In genomic region chr18:76558881-76559667, GRCh38 we compare ENCODE assay signal across 1 cellular context.
TF ChIP-seq lines count a peak whose summit lies in the region.

No MANE protein-coding gene starts in this region.

TF ChIP-seq in IMR-90, 13 proteins besides CTCF, POLR2A, EP300 and RAD21:
- no peak for TF ChIP-seq CEBPB (IDR thresholded peaks at IDR 0.05; ENCODE audit: low read depth, low read length)
- TF ChIP-seq MAFK (IDR thresholded peaks at IDR 0.05; ENCODE audit: low read depth, low read length), result no peak
- TF ChIP-seq USF2 (IDR thresholded peaks at IDR 0.05; ENCODE audit: low read depth, low read length), result no peak
- TF ChIP-seq BHLHE40 (IDR thresholded peaks at IDR 0.05; ENCODE audit: low read depth, low read length), result no peak
- no peak for TF ChIP-seq MAZ (IDR thresholded peaks at IDR 0.05; ENCODE audit: borderline replicate concordance, low read depth, low read length)
- no peak for TF ChIP-seq MXI1 (IDR thresholded peaks at IDR 0.05; ENCODE audit: borderline replicate concordance, low read depth, low read length)
- TF ChIP-seq CHD1 (IDR thresholded peaks at IDR 0.05; ENCODE audit: low read depth, low read length), result no peak
